In the genomic region with DNA sequence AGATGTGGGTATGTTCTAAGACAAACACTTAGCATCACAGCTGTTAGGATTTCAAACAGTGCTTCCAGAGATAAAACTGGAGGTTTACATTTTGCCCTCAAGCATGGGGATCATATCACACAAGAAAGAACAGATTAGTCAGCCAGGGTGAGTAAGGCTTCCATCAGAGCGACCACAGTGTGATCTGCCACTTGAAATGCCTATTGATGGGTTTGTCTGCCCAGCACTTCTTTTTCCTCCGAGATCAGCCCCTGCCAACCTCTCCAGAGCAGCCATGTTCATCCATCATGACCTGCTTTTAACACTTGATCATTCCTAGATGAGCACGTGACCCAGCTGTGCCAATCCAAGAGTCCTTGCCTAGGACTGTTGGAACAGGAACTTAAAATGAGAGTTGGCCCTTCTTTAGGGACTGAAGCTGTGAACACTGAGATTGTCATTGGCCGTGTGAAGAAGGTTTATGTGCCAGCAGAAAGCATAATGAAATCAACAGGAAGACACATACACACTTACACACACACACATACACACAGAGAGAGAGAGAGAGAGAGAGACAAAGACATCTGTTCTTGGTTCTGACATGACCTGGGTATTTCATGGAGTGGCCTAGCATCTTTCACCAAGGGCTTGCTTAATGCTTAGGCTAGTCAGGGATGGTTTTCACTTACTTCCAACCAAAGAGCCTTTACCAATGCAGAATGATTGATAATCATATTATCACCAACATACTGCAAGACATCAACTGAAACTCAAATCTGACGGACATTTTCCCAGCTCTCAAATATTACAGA, we compare ENCODE assay signal across 19 cellular contexts. TPM values are rescaled to one million over a fixed set of nuclear protein-coding genes. Genes with fewer than 3 reads are reported as not detected.
DNase-seq lines count a peak whose midpoint lies in the region; ATAC-seq, FAIRE-seq and TF ChIP-seq lines count a peak whose summit lies in the region.
"Had no signal": no experiment of that assay in that cellular context is flagged by ENCODE, and none has a peak within 500 bp of the region (broad histone marks: within the 10 kb centered on the region; RNA-seq: fewer than 3 reads in every experiment).

No MANE protein-coding gene starts in this region.

- POLR2A ChIA-PET in HepG2 (lab: Yijun Ruan, JAX), result interaction anchor here (0.9 kb wide), 1 partner anchor 65 kb away, joined by 3 read pairs; no protein-coding TSS in a partner anchor
- POLR2A ChIA-PET in PC-3 (lab: Charles Lee; ENCODE audit: unreplicated experiment), result no interaction called here

- TF ChIP-seq POLR2A in HepG2 (IDR thresholded peaks at IDR 0.05; ENCODE audit: insufficient read depth in 1 of 2, low read depth in 2 of 2, low read length in 2 of 2) (no peak), right lobe of liver (IDR thresholded peaks at IDR 0.05) (no peak)

- no TSS peak for BruUV-seq in HepG2 (replicated peaks; lab: Mats Ljungman, UMichigan)
- no TSS peak for BruUV-seq in PC-3 (replicated peaks; lab: Mats Ljungman, UMichigan)
- no TSS peak for BruUV-seq in Calu3 (replicated peaks; lab: Mats Ljungman, UMichigan)

- H3K4me2 ChIP-seq in HepG2 (ENCODE audit: low read depth, low read length), result no peak overlapping the region
- H3K4me2 ChIP-seq in PC-3 (ENCODE audit: low read length), result peak overlapping the region; percentile 27; the same call in 1 of the 2 replicates
- no peak overlapping the region for H3K4me2 ChIP-seq in fibroblast of lung (ENCODE audit: extremely low read depth, insufficient read depth, low read length)

- no peak overlapping the region for H3K9ac ChIP-seq in HepG2 (ENCODE audit: insufficient read depth, low read depth, low read length)
- H3K9ac ChIP-seq in PC-3 (ENCODE audit: low read length), result no peak overlapping the region
- H3K9ac ChIP-seq in fibroblast of lung (ENCODE audit: insufficient read depth, low read length), result no peak overlapping the region

- H3K4me3 ChIP-seq in HepG2 (replicated peaks in 1 of 3; ENCODE audit: insufficient read depth in 1 of 3, low read depth in 2 of 3, low read length in 3 of 3) (no peak overlapping the region), right lobe of liver (no peak overlapping the region), PC-3 (ENCODE audit: low read length) (no peak overlapping the region), fibroblast of lung (replicated peaks in 1 of 4; ENCODE audit: control extremely low read depth in 1 of 4, insufficient read depth in 1 of 4, low read depth in 3 of 4, low read length in 4 of 4) (no peak overlapping the region)
- H3K4me3 ChIP-seq: prostate gland had no signal

- H3K4me1 ChIP-seq in HepG2 (ENCODE audit: insufficient read depth, low read length), result peaks cover 11% of the 10 kb centered on the region
- no peaks in the 10 kb centered on the region for H3K4me1 ChIP-seq in right lobe of liver
- H3K4me1 ChIP-seq in PC-3 (ENCODE audit: insufficient read depth, low read length), result peaks cover 11% of the 10 kb centered on the region; the same call in 1 of the 2 replicates
- H3K4me1 ChIP-seq in fibroblast of lung (ENCODE audit: control insufficient read depth, extremely low read depth, insufficient read depth, low read length), result no peaks in the 10 kb centered on the region
- H3K4me1 ChIP-seq: prostate gland had no signal

- H3K27me3 ChIP-seq in HepG2 (ENCODE audit: control insufficient read depth in 1 of 2, insufficient read depth in 2 of 2, low read length in 2 of 2), result no peaks in the 10 kb centered on the region; a peak in 1 of 5 replicates
- no peaks in the 10 kb centered on the region for H3K27me3 ChIP-seq in right lobe of liver
- H3K27me3 ChIP-seq in PC-3 (ENCODE audit: low read length), result no peaks in the 10 kb centered on the region
- H3K27me3 ChIP-seq in fibroblast of lung (ENCODE audit: control insufficient read depth, insufficient read depth, low read length), result peaks cover 3% of the 10 kb centered on the region

- ATAC-seq in HepG2, result no peak
- ATAC-seq in right lobe of liver, result no peak
- ATAC-seq in PC-3, result peak; percentile 91
- ATAC-seq in HG03469 (IDR thresholded peaks at IDR 0.05; ENCODE audit: unreplicated experiment), result no peak
- ATAC-seq: activated CD8-positive, alpha-beta memory T cell treated with anti-CD3 and anti-CD28 coated beads, Interleukin-2, amount 10 ng/mL, durations not matched to agents 7 days and 5 days had no signal

- no peak overlapping the region for H2AFZ ChIP-seq in HepG2 (ENCODE audit: low read length)
- peak overlapping the region; percentile 52 for H2AFZ ChIP-seq in PC-3 (ENCODE audit: low read length)
- no peak overlapping the region for H2AFZ ChIP-seq in fibroblast of lung (ENCODE audit: low read length)

- TF ChIP-seq EP300 in HepG2 (IDR thresholded peaks at IDR 0.05; ENCODE audit: low read depth in 2 of 2, low read length in 2 of 2) (no peak), HepG2 (CRISPR knock-in tag; IDR thresholded peaks at IDR 0.05; ENCODE audit: borderline replicate concordance) (no peak)

- no peaks in the 10 kb centered on the region for H3K4me1 Mint-ChIP-seq in Calu3 (ENCODE audit: low read depth, unreplicated experiment)

- no peak overlapping the region for H3K27ac ChIP-seq in HepG2 (ENCODE audit: extremely low read length, insufficient read depth, low read length)
- no peak overlapping the region for H3K27ac ChIP-seq in right lobe of liver
- peak overlapping the region; percentile 14; the same call in 1 of the 2 replicates for H3K27ac ChIP-seq in PC-3 (ENCODE audit: low read length)
- H3K27ac ChIP-seq in fibroblast of lung (ENCODE audit: insufficient read depth, low read length), result no peak overlapping the region
- H3K27ac ChIP-seq: prostate gland had no signal

- H3K27me3 Mint-ChIP-seq in Calu3 (ENCODE audit: unreplicated experiment), result peaks cover 58% of the 10 kb centered on the region
- H3K27me3 Mint-ChIP-seq: activated naive CD8-positive, alpha-beta T cell had no signal

- no peak for DNase-seq in HepG2 (ENCODE audit: low spot score)
- DNase-seq in right lobe of liver, result no peak
- peak; percentile 77 for DNase-seq in PC-3
- DNase-seq in fibroblast of lung (ENCODE audit: low read depth in 2 of 2), result peak; percentile 26 to 54
- DNase-seq in Calu3, result no peak
- DNase-seq in DMS53 treated with DMSO at 0.1 percent for 48 hours (lab: John Stamatoyannopoulos, UW; ENCODE audit: unreplicated experiment), result no peak
- DNase-seq in medulla oblongata (ENCODE audit: extremely low spot score), result no peak
- DNase-seq: activated CD8-positive, alpha-beta memory T cell treated with anti-CD3 and anti-CD28 coated beads, Interleukin-2, amount 10 ng/mL, durations not matched to agents 7 days and 5 days; cortex of kidney; immature natural killer cell; NCI-H69; SHP77; stimulated activated CD4-positive, alpha-beta T cell treated with anti-CD3 and anti-CD28 coated beads, Interleukin-2, amount 100 ng/mL, for 24 hours had no signal

- H3K9me2 ChIP-seq in PC-3 (replicated peaks; ENCODE audit: low read length), result no peaks in the 10 kb centered on the region

- H3K36me3 Mint-ChIP-seq in Calu3 (ENCODE audit: insufficient read depth, unreplicated experiment), result peaks cover 12% of the 10 kb centered on the region
- H3K36me3 Mint-ChIP-seq: activated CD8-positive, alpha-beta memory T cell treated with anti-CD3 and anti-CD28 coated beads, Interleukin-2, amount 10 ng/mL, durations not matched to agents 7 days and 5 days; activated naive CD8-positive, alpha-beta T cell; immature natural killer cell had no signal

- no peaks in the 10 kb centered on the region for H3F3A ChIP-seq in PC-3 (ENCODE audit: low read length, unreplicated experiment)

- no peak for FAIRE-seq in HepG2 (lab: Jason Lieb, UNC)
- FAIRE-seq: TTC549, urothelium cell line had no signal

- H3K36me3 ChIP-seq in HepG2 (replicated peaks in 1 of 2; ENCODE audit: control insufficient read depth in 1 of 2, insufficient read depth in 2 of 2, low read length in 2 of 2) (no peaks in the 10 kb centered on the region), right lobe of liver (no peaks in the 10 kb centered on the region), PC-3 (ENCODE audit: low read depth, low read length) (no peaks in the 10 kb centered on the region), fibroblast of lung (ENCODE audit: control insufficient read depth, insufficient read depth, low read length) (no peaks in the 10 kb centered on the region)
- H3K36me3 ChIP-seq: prostate gland had no signal

- CTCF ChIA-PET in HepG2 (lab: Yijun Ruan, JAX; ENCODE audit: low intra/inter-chr PET ratio, low total read pairs), result no interaction called here
- CTCF ChIA-PET in PC-3 (lab: Charles Lee), result no interaction called here
- CTCF ChIA-PET in Calu3 (lab: Charles Lee), result no interaction called here

- H3K27ac Mint-ChIP-seq in Calu3 (ENCODE audit: unreplicated experiment), result no peak overlapping the region
- H3K27ac Mint-ChIP-seq: activated CD8-positive, alpha-beta memory T cell treated with anti-CD3 and anti-CD28 coated beads, Interleukin-2, amount 10 ng/mL, durations not matched to agents 7 days and 5 days; activated naive CD8-positive, alpha-beta T cell; B cell had no signal

- no peak for TF ChIP-seq RAD21 in HepG2 (CRISPR knock-in tag; IDR thresholded peaks at IDR 0.05)

- H3K9me3 ChIP-seq in HepG2 (ENCODE audit: low read length) (no peaks in the 10 kb centered on the region), right lobe of liver (no peaks in the 10 kb centered on the region), PC-3 (ENCODE audit: low read length) (no peaks in the 10 kb centered on the region), fibroblast of lung (ENCODE audit: control insufficient read depth, insufficient read depth, low read depth, low read length) (no peaks in the 10 kb centered on the region)
- H3K9me3 ChIP-seq: prostate gland had no signal

- no peaks in the 10 kb centered on the region for H3K9me3 Mint-ChIP-seq in Calu3 (ENCODE audit: low read depth, unreplicated experiment)
- H3K9me3 Mint-ChIP-seq: immature natural killer cell had no signal

- H3K4me3 Mint-ChIP-seq in Calu3 (ENCODE audit: low read depth, unreplicated experiment), result no peak overlapping the region
- H3K4me3 Mint-ChIP-seq: activated CD8-positive, alpha-beta memory T cell treated with anti-CD3 and anti-CD28 coated beads, Interleukin-2, amount 10 ng/mL, durations not matched to agents 7 days and 5 days; activated naive CD8-positive, alpha-beta T cell; B cell; immature natural killer cell had no signal

- in situ Hi-C loops in HepG2 (cut with HindIII; ENCODE audit: extremely low pct_ligation_motif_present, low pct_unique_long_range_greater_than_20kb), result no loop called here

- H3K79me2 ChIP-seq in HepG2 (ENCODE audit: insufficient read depth, low read length) (no peaks in the 10 kb centered on the region), PC-3 (ENCODE audit: low read length) (no peaks in the 10 kb centered on the region), fibroblast of lung (ENCODE audit: control insufficient read depth, insufficient read depth, low read length) (no peaks in the 10 kb centered on the region)

- intact Hi-C loops in HepG2 (cut with micrococcal nuclease; ENCODE audit: unreplicated experiment) (no loop called here), right lobe of liver (cut with DNase I) (no loop called here), PC-3 (cut with micrococcal nuclease) (loop anchor here (1.0 kb wide), 1 partner anchor 29 kb away; no protein-coding TSS in a partner anchor), Calu3 (cut with micrococcal nuclease; ENCODE audit: unreplicated experiment) (no loop called here)

- H4K20me1 ChIP-seq in HepG2 (ENCODE audit: insufficient read depth, low read length), result no peaks in the 10 kb centered on the region
- H4K20me1 ChIP-seq in PC-3 (ENCODE audit: low read length), result no peaks in the 10 kb centered on the region
- H4K20me1 ChIP-seq in fibroblast of lung (ENCODE audit: control insufficient read depth, extremely low read depth, insufficient read depth, low read length), result no peaks in the 10 kb centered on the region

- TF ChIP-seq CTCF in HepG2 (CRISPR knock-in tag; IDR thresholded peaks at IDR 0.05) (no peak), right lobe of liver (IDR thresholded peaks at IDR 0.05) (no peak), PC-3 (conservative IDR thresholded peaks at IDR 0.05; ENCODE audit: low read depth, low read length) (no peak), fibroblast of lung (conservative IDR thresholded peaks at IDR 0.05 in 1 of 2, IDR thresholded peaks at IDR 0.05 in 1 of 2; ENCODE audit: low read depth in 1 of 2, low read length in 2 of 2) (no peak), Calu3 (IDR thresholded peaks at IDR 0.05; ENCODE audit: unreplicated experiment) (no peak)

- WGBS in HepG2 (ENCODE audit: low lambda C conversion rate), result 48% methylated on average over 5 of the region's 5 CpGs
- WGBS in right lobe of liver (ENCODE audit: insufficient coverage, low coverage, low lambda C conversion rate, missing lambda C conversion rate), result 82% methylated on average over 3 of the region's 5 CpGs

RNA-seq across cellular contexts. Expression of a gene that starts 5.2 kb away (rescaled TPM):
- total RNA-seq in HepG2 (2016; rRNA removed; fragmentation: Illumina TruSeq; extraction: Trizol), result 34.3 and 49.8 TPM in 2 replicates
- total RNA-seq in HepG2 (2016; cell fraction: cytosol; rRNA removed; fragmentation: Illumina TruSeq; extraction: Trizol; ENCODE audit: low read depth), result 13.2 and 14.7 TPM in 2 replicates
- total RNA-seq in HepG2 (2016; cell fraction: insoluble cytoplasmic fraction; rRNA removed; fragmentation: Illumina TruSeq; extraction: Trizol), result 35.7 and 49.1 TPM in 2 replicates
- 37.6 and 38.8 TPM in 2 replicates for total RNA-seq in HepG2 (2016; cell fraction: membrane; rRNA removed; fragmentation: Illumina TruSeq; extraction: Trizol)
- 24.5 and 24.7 TPM in 2 replicates for total RNA-seq in HepG2 (2016; cell fraction: nucleus; rRNA removed; fragmentation: Illumina TruSeq; extraction: Trizol)
- polyA plus RNA-seq in HepG2 (2011; rRNA removed), result 25.7 and 26.6 TPM in 2 replicates
- 16.9 and 25.6 TPM in 2 replicates for polyA plus RNA-seq in HepG2 (2011; cell fraction: cytosol; rRNA removed)
- 11.7 and 17.0 TPM in 2 replicates for polyA plus RNA-seq in HepG2 (2011; cell fraction: nucleus; rRNA removed)
- 34.2 and 46.3 TPM in 2 replicates for polyA plus RNA-seq in HepG2 (2012)
- polyA plus RNA-seq in HepG2 (2016; cell fraction: cytosol; fragmentation: Illumina TruSeq; extraction: Trizol; ENCODE audit: low read depth), result 13.2 and 15.5 TPM in 2 replicates
- 44.3 and 47.4 TPM in 2 replicates for polyA plus RNA-seq in HepG2 (2016; cell fraction: insoluble cytoplasmic fraction; fragmentation: Illumina TruSeq; extraction: Trizol; ENCODE audit: low read depth)
- polyA plus RNA-seq in HepG2 (2016; cell fraction: membrane; fragmentation: Illumina TruSeq; extraction: Trizol; ENCODE audit: low read depth), result 25.6 and 28.0 TPM in 2 replicates
- polyA plus RNA-seq in HepG2 (2016; cell fraction: nucleus; fragmentation: Illumina TruSeq; extraction: Trizol; ENCODE audit: insufficient read depth, low read depth), result 30.5 and 35.3 TPM in 2 replicates
- 14.6 and 15.2 TPM in 2 replicates for polyA minus RNA-seq in HepG2 (2011; rRNA and poly(A)+ RNA removed; ENCODE audit: low replicate concordance)
- 18.9 and 25.7 TPM in 2 replicates for polyA minus RNA-seq in HepG2 (2011; cell fraction: cytosol; rRNA and poly(A)+ RNA removed)
- 26.3 and 34.8 TPM in 2 replicates for polyA minus RNA-seq in HepG2 (2011; cell fraction: nucleus; rRNA and poly(A)+ RNA removed)
- total RNA-seq in right lobe of liver, result 10 to 100 TPM; 15.0 to 32.3 (median 27.1) TPM
- 19.5 and 24.6 TPM in 2 replicates for total RNA-seq in PC-3 (2014; rRNA removed)
- total RNA-seq in fibroblast of lung, result 61.1 and 66.7 TPM in 2 replicates
- 10.9 and 13.7 TPM in 2 replicates for polyA plus RNA-seq in fibroblast of lung
- 8.5 and 10.0 TPM in 2 replicates for polyA plus RNA-seq in fibroblast of lung (2012)
- 3.3 and 5.8 TPM in 2 replicates for polyA minus RNA-seq in fibroblast of lung (ENCODE audit: low replicate concordance)
- 38.3 and 39.5 TPM in 2 replicates for total RNA-seq in Calu3 (2022)

Comparison
In these comparisons a context has a peak if more than half of its experiments do, and no peak if none do; other contexts are left out.
1. DNase-seq: peak in PC-3 (single experiment) and fibroblast of lung (2 of 2); none in HepG2 (single experiment), right lobe of liver (0 of 3), Calu3 (single experiment), DMS53 treated with DMSO at 0.1 percent for 48 hours (single experiment) and medulla oblongata (single experiment).